1 cellular context compared by ENCODE assay signal in the genomic region with DNA sequence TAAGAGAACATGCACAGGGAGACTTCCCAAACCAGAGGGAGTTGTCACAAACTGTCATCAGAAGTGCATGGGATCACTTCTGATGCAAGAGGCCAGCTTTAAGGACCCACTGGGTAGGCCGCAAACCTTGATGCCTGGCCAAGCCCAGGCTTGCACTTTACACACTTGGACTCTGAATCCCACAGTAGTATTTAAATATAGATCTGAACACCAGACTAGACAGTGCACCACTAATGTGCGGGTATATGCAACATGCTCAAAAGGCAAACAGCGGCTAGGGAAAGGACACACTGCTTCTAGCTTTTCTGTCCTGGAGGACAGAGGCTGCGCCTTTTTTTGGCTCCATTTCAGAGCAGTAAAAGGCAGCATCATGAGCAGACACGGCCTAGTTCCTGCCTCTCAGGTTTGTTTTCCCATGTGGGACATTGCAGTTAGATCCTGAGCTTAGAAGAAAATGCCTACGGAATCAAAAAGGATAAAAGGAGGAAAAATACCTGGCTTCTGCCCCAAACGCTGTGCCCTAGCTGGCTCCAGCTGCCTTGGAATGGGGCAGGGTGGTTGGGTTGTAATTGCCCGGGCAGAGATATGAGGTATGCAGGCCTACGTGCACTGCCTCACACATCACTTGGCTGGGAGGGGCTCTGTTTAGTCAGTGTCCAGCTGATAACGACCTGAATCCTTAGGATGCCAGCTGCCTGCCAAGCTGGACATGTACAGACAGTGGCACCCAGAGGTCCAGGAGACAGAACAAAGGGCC.
TF ChIP-seq lines count a peak whose summit lies in the region.

No MANE protein-coding gene starts in this region.

TF ChIP-seq in HepG2, 621 proteins besides CTCF, POLR2A, EP300 and RAD21 (continued from another document and continues in another):
- TF ChIP-seq ZNF646 (CRISPR knock-in tag; IDR thresholded peaks at IDR 0.05) (no peak), CENPBD1 (CRISPR knock-in tag; IDR thresholded peaks at IDR 0.05; ENCODE audit: borderline replicate concordance, low read depth) (0 out of 2 replicates have a peak, but pooled peaks have one; percentile 43), SNAI1 (CRISPR knock-in tag; IDR thresholded peaks at IDR 0.05; ENCODE audit: borderline replicate concordance) (peak; percentile 96), ZBTB7A (CRISPR knock-in tag; IDR thresholded peaks at IDR 0.05) (peak; percentile 76; the same call in 1 of the 2 replicates), ZNF746 (CRISPR knock-in tag; IDR thresholded peaks at IDR 0.05) (peak; percentile 62), CREB3 (CRISPR knock-in tag; IDR thresholded peaks at IDR 0.05) (no peak), ZNF484 (CRISPR knock-in tag; IDR thresholded peaks at IDR 0.05; ENCODE audit: borderline replicate concordance, low read depth) (no peak), CREB1 (IDR thresholded peaks at IDR 0.05) (peak; percentile 53), CREB1 (CRISPR knock-in tag; IDR thresholded peaks at IDR 0.05) (no peak), ZSCAN31 (CRISPR knock-in tag; IDR thresholded peaks at IDR 0.05; ENCODE audit: low read depth) (peak; percentile 40; the same call in 1 of the 2 replicates), SMARCC2 (IDR thresholded peaks at IDR 0.05) (no peak), CSRNP1 (CRISPR knock-in tag; IDR thresholded peaks at IDR 0.05) (peak; percentile 70), ZBTB3 (CRISPR knock-in tag; IDR thresholded peaks at IDR 0.05; ENCODE audit: borderline replicate concordance, low read depth) (peak; percentile 59; the same call in 1 of the 2 replicates), PHF8 (CRISPR knock-in tag; IDR thresholded peaks at IDR 0.05) (peak; percentile 70), HHEX (CRISPR knock-in tag; IDR thresholded peaks at IDR 0.05) (peak; percentile 10; the same call in 1 of the 2 replicates), CREBL2 (CRISPR knock-in tag; IDR thresholded peaks at IDR 0.05; ENCODE audit: borderline replicate concordance) (0 out of 2 replicates have a peak, but pooled peaks have one; percentile 45), SKI (IDR thresholded peaks at IDR 0.05; ENCODE audit: partially characterized antibody) (peak; percentile 98), IKZF4 (CRISPR knock-in tag; IDR thresholded peaks at IDR 0.05; ENCODE audit: borderline replicate concordance, low read depth, not compliant biosample characterization) (no peak), ZSCAN9 (CRISPR knock-in tag; IDR thresholded peaks at IDR 0.05; ENCODE audit: borderline replicate concordance) (peak; percentile 94), ZNF414 (CRISPR knock-in tag; IDR thresholded peaks at IDR 0.05) (peak; percentile 96), SAP130 (CRISPR knock-in tag; IDR thresholded peaks at IDR 0.05; ENCODE audit: low read depth) (peak; percentile 66), LRRFIP1 (CRISPR knock-in tag; conservative IDR thresholded peaks at IDR 0.05) (no peak), ZNF737 (CRISPR knock-in tag; IDR thresholded peaks at IDR 0.05; ENCODE audit: borderline replicate concordance) (no peak), ZFP36L1 (CRISPR knock-in tag; IDR thresholded peaks at IDR 0.05) (peak; percentile 75), HMG20B (CRISPR knock-in tag; conservative IDR thresholded peaks at IDR 0.05) (peak; percentile 79), RFXAP (CRISPR knock-in tag; IDR thresholded peaks at IDR 0.05; ENCODE audit: borderline replicate concordance) (peak; percentile 94), ZNF788 (CRISPR knock-in tag; IDR thresholded peaks at IDR 0.05; ENCODE audit: borderline replicate concordance) (peak; percentile 62; the same call in 1 of the 2 replicates), ZNF3 (CRISPR knock-in tag; IDR thresholded peaks at IDR 0.05) (peak; percentile 77; the same call in 1 of the 2 replicates), HIVEP1 (CRISPR knock-in tag; IDR thresholded peaks at IDR 0.05) (peak; percentile 80; the same call in 1 of the 2 replicates), THYN1 (CRISPR knock-in tag; IDR thresholded peaks at IDR 0.05; ENCODE audit: borderline replicate concordance, low read depth) (peak; percentile 51; the same call in 1 of the 2 replicates), HOXA3 (CRISPR knock-in tag; IDR thresholded peaks at IDR 0.05) (peak; percentile 79), FLYWCH1 (CRISPR knock-in tag; IDR thresholded peaks at IDR 0.05) (no peak)
- TF ChIP-seq, protein P1, sequence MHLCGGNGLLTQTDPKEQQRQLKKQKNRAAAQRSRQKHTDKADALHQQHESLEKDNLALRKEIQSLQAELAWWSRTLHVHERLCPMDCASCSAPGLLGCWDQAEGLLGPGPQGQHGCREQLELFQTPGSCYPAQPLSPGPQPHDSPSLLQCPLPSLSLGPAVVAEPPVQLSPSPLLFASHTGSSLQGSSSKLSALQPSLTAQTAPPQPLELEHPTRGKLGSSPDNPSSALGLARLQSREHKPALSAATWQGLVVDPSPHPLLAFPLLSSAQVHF (CRISPR knock-in tag; IDR thresholded peaks at IDR 0.05), result no peak
- TF ChIP-seq, protein P2, sequence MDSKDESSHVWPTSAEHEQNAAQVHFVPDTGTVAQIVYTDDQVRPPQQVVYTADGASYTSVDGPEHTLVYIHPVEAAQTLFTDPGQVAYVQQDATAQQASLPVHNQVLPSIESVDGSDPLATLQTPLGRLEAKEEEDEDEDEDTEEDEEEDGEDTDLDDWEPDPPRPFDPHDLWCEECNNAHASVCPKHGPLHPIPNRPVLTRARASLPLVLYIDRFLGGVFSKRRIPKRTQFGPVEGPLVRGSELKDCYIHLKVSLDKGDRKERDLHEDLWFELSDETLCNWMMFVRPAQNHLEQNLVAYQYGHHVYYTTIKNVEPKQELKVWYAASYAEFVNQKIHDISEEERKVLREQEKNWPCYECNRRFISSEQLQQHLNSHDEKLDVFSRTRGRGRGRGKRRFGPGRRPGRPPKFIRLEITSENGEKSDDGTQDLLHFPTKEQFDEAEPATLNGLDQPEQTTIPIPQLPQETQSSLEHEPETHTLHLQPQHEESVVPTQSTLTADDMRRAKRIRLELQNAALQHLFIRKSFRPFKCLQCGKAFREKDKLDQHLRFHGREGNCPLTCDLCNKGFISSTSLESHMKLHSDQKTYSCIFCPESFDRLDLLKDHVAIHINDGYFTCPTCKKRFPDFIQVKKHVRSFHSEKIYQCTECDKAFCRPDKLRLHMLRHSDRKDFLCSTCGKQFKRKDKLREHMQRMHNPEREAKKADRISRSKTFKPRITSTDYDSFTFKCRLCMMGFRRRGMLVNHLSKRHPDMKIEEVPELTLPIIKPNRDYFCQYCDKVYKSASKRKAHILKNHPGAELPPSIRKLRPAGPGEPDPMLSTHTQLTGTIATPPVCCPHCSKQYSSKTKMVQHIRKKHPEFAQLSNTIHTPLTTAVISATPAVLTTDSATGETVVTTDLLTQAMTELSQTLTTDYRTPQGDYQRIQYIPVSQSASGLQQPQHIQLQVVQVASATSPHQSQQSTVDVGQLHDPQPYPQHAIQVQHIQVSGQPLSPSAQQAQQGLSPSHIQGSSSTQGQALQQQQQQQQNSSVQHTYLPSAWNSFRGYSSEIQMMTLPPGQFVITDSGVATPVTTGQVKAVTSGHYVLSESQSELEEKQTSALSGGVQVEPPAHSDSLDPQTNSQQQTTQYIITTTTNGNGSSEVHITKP (CRISPR knock-in tag; IDR thresholded peaks at IDR 0.05; ENCODE audit: low read depth), result 0 out of 2 replicates have a peak, but pooled peaks have one; percentile 28
- TF ChIP-seq, protein P3, sequence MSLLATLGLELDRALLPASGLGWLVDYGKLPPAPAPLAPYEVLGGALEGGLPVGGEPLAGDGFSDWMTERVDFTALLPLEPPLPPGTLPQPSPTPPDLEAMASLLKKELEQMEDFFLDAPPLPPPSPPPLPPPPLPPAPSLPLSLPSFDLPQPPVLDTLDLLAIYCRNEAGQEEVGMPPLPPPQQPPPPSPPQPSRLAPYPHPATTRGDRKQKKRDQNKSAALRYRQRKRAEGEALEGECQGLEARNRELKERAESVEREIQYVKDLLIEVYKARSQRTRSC (CRISPR knock-in tag; IDR thresholded peaks at IDR 0.05; ENCODE audit: low read depth), result no peak
